ENCODE assay signal across 1 cellular context in genomic region chr15:50765202-50765967, GRCh38.
A peak's percentile ranks its signal among the peaks of the same experiment; 100 is the strongest.
TF ChIP-seq lines count a peak whose summit lies in the region.

A gene with protein sequence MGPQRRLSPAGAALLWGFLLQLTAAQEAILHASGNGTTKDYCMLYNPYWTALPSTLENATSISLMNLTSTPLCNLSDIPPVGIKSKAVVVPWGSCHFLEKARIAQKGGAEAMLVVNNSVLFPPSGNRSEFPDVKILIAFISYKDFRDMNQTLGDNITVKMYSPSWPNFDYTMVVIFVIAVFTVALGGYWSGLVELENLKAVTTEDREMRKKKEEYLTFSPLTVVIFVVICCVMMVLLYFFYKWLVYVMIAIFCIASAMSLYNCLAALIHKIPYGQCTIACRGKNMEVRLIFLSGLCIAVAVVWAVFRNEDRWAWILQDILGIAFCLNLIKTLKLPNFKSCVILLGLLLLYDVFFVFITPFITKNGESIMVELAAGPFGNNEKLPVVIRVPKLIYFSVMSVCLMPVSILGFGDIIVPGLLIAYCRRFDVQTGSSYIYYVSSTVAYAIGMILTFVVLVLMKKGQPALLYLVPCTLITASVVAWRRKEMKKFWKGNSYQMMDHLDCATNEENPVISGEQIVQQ (minus strand): TSS chr15:50765706. CDS start chr15:50765533, 173 bp downstream.

TF ChIP-seq in GM12878, 131 proteins besides CTCF, POLR2A, EP300 and RAD21 (continued from another document and continues in another):
- TF ChIP-seq RB1 (IDR thresholded peaks at IDR 0.05; ENCODE audit: borderline replicate concordance) (peak; percentile 78; the same call in 1 of the 2 replicates), BHLHE40 (IDR thresholded peaks at IDR 0.05; ENCODE audit: borderline replicate concordance in 1 of 2, low read depth in 2 of 2, low read length in 1 of 2) (peak in 1 of 2 experiments; percentile 61; a peak in 2 of 4 replicates), POLR2AphosphoS5 (IDR thresholded peaks at IDR 0.05; ENCODE audit: low read length) (peak; percentile 93), CHD1 (IDR thresholded peaks at IDR 0.05; ENCODE audit: low read depth, low read length) (no peak), SMAD5 (IDR thresholded peaks at IDR 0.05; ENCODE audit: low read depth) (0 out of 2 replicates have a peak, but pooled peaks have one; percentile 45), MYC (IDR thresholded peaks at IDR 0.05; ENCODE audit: insufficient read depth, insufficient read length, insufficient replicate concordance, low read length, severe bottlenecking) (no peak), EED (IDR thresholded peaks at IDR 0.05; ENCODE audit: low read depth) (peak; percentile 86), STAT1 (conservative IDR thresholded peaks at IDR 0.05) (0 out of 2 replicates have a peak, but pooled peaks have one; percentile 46), FOXK2 (IDR thresholded peaks at IDR 0.05) (no peak), SREBF2 (IDR thresholded peaks at IDR 0.05; ENCODE audit: low read length) (no peak), ZNF687 (IDR thresholded peaks at IDR 0.05) (peak; percentile 83), DPF2 (IDR thresholded peaks at IDR 0.05) (peak; percentile 95), CREB1 (IDR thresholded peaks at IDR 0.05; ENCODE audit: low read depth) (0 out of 2 replicates have a peak, but pooled peaks have one; percentile 24), TBL1XR1 (IDR thresholded peaks at IDR 0.05; ENCODE audit: low read depth, low read length) (no peak), JUNB (IDR thresholded peaks at IDR 0.05) (no peak), POLR2AphosphoS2 (IDR thresholded peaks at IDR 0.05; ENCODE audit: low read depth, low read length) (peak; percentile 36; the same call in 1 of the 2 replicates), ATF7 (IDR thresholded peaks at IDR 0.05; ENCODE audit: low read depth) (peak; percentile 49), HDGF (IDR thresholded peaks at IDR 0.05) (0 out of 2 replicates have a peak, but pooled peaks have one; percentile 17), RCOR1 (conservative IDR thresholded peaks at IDR 0.05; ENCODE audit: low read depth, low read length) (no peak), MEF2A (IDR thresholded peaks at IDR 0.05; ENCODE audit: insufficient read depth, low read depth, low read length) (no peak), ZBED1 (IDR thresholded peaks at IDR 0.05; ENCODE audit: borderline replicate concordance) (no peak), CREM (IDR thresholded peaks at IDR 0.05; ENCODE audit: low read depth) (no peak; the same call in 1 of the 2 replicates), NR2C1 (IDR thresholded peaks at IDR 0.05) (peak; percentile 36), KLF5 (IDR thresholded peaks at IDR 0.05; ENCODE audit: partially characterized antibody) (peak; percentile 78), RBBP5 (conservative IDR thresholded peaks at IDR 0.05) (no peak), MXI1 (IDR thresholded peaks at IDR 0.05; ENCODE audit: low read depth, low read length) (no peak), NR2C2 (IDR thresholded peaks at IDR 0.05; ENCODE audit: borderline replicate concordance, control insufficient read depth, insufficient read length, low read depth) (no peak), RUNX3 (IDR thresholded peaks at IDR 0.05; ENCODE audit: low read length) (peak; percentile 43; the same call in 1 of the 2 replicates), LARP7 (IDR thresholded peaks at IDR 0.05) (peak; percentile 94), ZBTB11 (CRISPR knock-in tag; IDR thresholded peaks at IDR 0.05) (no peak; the same call in 1 of the 2 replicates), IRF4 (IDR thresholded peaks at IDR 0.05; ENCODE audit: low read depth, low read length) (0 out of 2 replicates have a peak, but pooled peaks have one; percentile 10), ZSCAN29 (IDR thresholded peaks at IDR 0.05) (0 out of 2 replicates have a peak, but pooled peaks have one; percentile 23), SP1 (IDR thresholded peaks at IDR 0.05; ENCODE audit: low read depth, low read length) (peak; percentile 15), BACH1 (IDR thresholded peaks at IDR 0.05; ENCODE audit: borderline replicate concordance) (peak; percentile 93), PBX3 (IDR thresholded peaks at IDR 0.05; ENCODE audit: insufficient replicate concordance, low read depth, low read length) (no peak), YY1 (IDR thresholded peaks at IDR 0.05; ENCODE audit: low read depth, low read length) (peak; percentile 75; the same call in 1 of the 2 replicates), TAF1 (IDR thresholded peaks at IDR 0.05; ENCODE audit: borderline replicate concordance, low read depth, low read length) (peak; percentile 59; the same call in 1 of the 2 replicates), NFYA (IDR thresholded peaks at IDR 0.05; ENCODE audit: borderline replicate concordance, low read depth, low read length) (no peak), MEF2B (IDR thresholded peaks at IDR 0.05; ENCODE audit: partially characterized antibody, poor library complexity, severe bottlenecking) (no peak), HCFC1 (IDR thresholded peaks at IDR 0.05; ENCODE audit: low read length) (no peak), E2F8 (IDR thresholded peaks at IDR 0.05; ENCODE audit: low read depth, partially characterized antibody) (no peak)
- TF ChIP-seq, protein P1, sequence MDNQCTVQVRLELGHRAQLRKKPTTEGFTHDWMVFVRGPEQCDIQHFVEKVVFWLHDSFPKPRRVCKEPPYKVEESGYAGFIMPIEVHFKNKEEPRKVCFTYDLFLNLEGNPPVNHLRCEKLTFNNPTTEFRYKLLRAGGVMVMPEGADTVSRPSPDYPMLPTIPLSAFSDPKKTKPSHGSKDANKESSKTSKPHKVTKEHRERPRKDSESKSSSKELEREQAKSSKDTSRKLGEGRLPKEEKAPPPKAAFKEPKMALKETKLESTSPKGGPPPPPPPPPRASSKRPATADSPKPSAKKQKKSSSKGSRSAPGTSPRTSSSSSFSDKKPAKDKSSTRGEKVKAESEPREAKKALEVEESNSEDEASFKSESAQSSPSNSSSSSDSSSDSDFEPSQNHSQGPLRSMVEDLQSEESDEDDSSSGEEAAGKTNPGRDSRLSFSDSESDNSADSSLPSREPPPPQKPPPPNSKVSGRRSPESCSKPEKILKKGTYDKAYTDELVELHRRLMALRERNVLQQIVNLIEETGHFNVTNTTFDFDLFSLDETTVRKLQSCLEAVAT (IDR thresholded peaks at IDR 0.05), result no peak
- TF ChIP-seq, protein P2, sequence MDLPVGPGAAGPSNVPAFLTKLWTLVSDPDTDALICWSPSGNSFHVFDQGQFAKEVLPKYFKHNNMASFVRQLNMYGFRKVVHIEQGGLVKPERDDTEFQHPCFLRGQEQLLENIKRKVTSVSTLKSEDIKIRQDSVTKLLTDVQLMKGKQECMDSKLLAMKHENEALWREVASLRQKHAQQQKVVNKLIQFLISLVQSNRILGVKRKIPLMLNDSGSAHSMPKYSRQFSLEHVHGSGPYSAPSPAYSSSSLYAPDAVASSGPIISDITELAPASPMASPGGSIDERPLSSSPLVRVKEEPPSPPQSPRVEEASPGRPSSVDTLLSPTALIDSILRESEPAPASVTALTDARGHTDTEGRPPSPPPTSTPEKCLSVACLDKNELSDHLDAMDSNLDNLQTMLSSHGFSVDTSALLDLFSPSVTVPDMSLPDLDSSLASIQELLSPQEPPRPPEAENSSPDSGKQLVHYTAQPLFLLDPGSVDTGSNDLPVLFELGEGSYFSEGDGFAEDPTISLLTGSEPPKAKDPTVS (IDR thresholded peaks at IDR 0.05; ENCODE audit: low read depth, low read length), result no peak
- TF ChIP-seq, protein P3, sequence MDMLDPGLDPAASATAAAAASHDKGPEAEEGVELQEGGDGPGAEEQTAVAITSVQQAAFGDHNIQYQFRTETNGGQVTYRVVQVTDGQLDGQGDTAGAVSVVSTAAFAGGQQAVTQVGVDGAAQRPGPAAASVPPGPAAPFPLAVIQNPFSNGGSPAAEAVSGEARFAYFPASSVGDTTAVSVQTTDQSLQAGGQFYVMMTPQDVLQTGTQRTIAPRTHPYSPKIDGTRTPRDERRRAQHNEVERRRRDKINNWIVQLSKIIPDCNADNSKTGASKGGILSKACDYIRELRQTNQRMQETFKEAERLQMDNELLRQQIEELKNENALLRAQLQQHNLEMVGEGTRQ (IDR thresholded peaks at IDR 0.05; ENCODE audit: borderline replicate concordance, low read depth, low read length), result no peak
